2 cellular contexts compared by ENCODE assay signal in the genomic region with DNA sequence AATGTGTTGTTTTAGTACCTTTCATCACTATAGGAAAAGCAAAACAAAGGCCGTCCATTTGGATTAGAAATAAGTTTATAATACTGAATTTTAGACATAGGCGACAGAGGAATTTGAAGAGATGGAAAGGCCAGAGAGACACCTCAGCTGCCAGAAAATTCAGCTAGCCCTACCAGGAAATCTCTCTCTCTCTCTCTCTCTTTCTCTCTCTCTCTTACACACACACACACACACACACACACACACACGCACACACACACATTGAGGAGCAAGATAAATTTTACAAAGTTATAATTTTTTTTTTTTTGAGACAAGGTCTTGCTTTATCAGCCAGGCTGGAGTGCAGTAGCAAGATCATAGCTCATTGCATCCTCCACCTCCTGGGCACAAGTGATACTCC.
A peak's percentile ranks its signal among the peaks of the same experiment; 100 is the strongest.
TF ChIP-seq lines count a peak whose summit lies in the region.

No MANE protein-coding gene starts in this region.

TF ChIP-seq in K562, 482 proteins besides CTCF, POLR2A, EP300 and RAD21:
- TF ChIP-seq, protein P1, sequence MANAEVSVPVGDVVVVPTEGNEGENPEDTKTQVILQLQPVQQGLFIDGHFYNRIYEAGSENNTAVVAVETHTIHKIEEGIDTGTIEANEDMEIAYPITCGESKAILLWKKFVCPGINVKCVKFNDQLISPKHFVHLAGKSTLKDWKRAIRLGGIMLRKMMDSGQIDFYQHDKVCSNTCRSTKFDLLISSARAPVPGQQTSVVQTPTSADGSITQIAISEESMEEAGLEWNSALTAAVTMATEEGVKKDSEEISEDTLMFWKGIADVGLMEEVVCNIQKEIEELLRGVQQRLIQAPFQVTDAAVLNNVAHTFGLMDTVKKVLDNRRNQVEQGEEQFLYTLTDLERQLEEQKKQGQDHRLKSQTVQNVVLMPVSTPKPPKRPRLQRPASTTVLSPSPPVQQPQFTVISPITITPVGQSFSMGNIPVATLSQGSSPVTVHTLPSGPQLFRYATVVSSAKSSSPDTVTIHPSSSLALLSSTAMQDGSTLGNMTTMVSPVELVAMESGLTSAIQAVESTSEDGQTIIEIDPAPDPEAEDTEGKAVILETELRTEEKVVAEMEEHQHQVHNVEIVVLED (CRISPR knock-in tag; IDR thresholded peaks at IDR 0.05): no peak
- peak; percentile 33; the same call in 1 of the 2 replicates for TF ChIP-seq ARID1B (IDR thresholded peaks at IDR 0.05)
- no peak for TF ChIP-seq THRB (CRISPR knock-in tag; conservative IDR thresholded peaks at IDR 0.05)
- peak; percentile 28 for TF ChIP-seq CBFA2T3 (IDR thresholded peaks at IDR 0.05)
- TF ChIP-seq, protein P2, sequence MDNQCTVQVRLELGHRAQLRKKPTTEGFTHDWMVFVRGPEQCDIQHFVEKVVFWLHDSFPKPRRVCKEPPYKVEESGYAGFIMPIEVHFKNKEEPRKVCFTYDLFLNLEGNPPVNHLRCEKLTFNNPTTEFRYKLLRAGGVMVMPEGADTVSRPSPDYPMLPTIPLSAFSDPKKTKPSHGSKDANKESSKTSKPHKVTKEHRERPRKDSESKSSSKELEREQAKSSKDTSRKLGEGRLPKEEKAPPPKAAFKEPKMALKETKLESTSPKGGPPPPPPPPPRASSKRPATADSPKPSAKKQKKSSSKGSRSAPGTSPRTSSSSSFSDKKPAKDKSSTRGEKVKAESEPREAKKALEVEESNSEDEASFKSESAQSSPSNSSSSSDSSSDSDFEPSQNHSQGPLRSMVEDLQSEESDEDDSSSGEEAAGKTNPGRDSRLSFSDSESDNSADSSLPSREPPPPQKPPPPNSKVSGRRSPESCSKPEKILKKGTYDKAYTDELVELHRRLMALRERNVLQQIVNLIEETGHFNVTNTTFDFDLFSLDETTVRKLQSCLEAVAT (IDR thresholded peaks at IDR 0.05): 0 out of 4 replicates have a peak, but pooled peaks of 1 of the 2 experiments have one; percentile 18
- 0 out of 2 replicates have a peak, but pooled peaks have one; percentile 4 for TF ChIP-seq CBFA2T2 (conservative IDR thresholded peaks at IDR 0.05)
- no peak for TF ChIP-seq YY1 (IDR thresholded peaks at IDR 0.05; ENCODE audit: borderline replicate concordance in 1 of 3, control insufficient read depth in 1 of 3, extremely low read depth in 1 of 3, insufficient read depth in 3 of 3, insufficient read length in 1 of 3, insufficient replicate concordance in 2 of 3, low read depth in 1 of 3, low read length in 2 of 3)

TF ChIP-seq in SK-N-SH, 30 proteins besides CTCF, POLR2A, EP300 and RAD21:
- TF ChIP-seq MXI1 (IDR thresholded peaks at IDR 0.05; ENCODE audit: low read depth, low read length): no peak
- TF ChIP-seq NFIC (IDR thresholded peaks at IDR 0.05; ENCODE audit: borderline replicate concordance): no peak
- TF ChIP-seq RCOR1 (IDR thresholded peaks at IDR 0.05; ENCODE audit: low read length): no peak
- TF ChIP-seq POLR2AphosphoS5 (IDR thresholded peaks at IDR 0.05; ENCODE audit: low read depth, low read length): no peak
- no peak for TF ChIP-seq USF2 (IDR thresholded peaks at IDR 0.05; ENCODE audit: borderline replicate concordance, low read depth, low read length)
- TF ChIP-seq CHD2 (IDR thresholded peaks at IDR 0.05; ENCODE audit: low read length, partially characterized antibody): no peak
- TF ChIP-seq RFX5 (IDR thresholded peaks at IDR 0.05; ENCODE audit: low read length): no peak
